ENCODE assay signal across 22 cellular contexts in the genomic region with DNA sequence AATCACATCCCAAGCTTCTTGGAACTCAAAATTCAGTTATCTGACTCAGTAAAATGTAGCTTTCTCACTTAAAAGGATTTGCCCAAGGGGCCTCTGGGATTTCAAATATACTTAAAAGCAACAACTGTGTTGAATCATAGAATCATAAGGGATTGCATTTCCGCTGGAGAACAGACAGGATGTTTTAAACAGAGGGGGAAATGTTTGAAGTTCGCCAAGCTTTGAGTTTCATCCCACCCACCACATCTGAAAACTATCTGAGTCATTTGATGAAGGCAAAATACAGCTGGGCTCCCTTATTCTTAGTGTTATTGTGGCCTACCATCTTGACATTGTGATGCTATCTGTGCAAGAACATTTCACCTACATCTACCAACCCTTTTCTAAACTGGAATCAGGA.
DNase-seq lines count a peak whose midpoint lies in the region; ATAC-seq and TF ChIP-seq lines count a peak whose summit lies in the region.
"Had no signal": no experiment of that assay in that cellular context is flagged by ENCODE, and none has a peak within 500 bp of the region (broad histone marks: within the 10 kb centered on the region; RNA-seq: fewer than 3 reads in every experiment).

No MANE protein-coding gene starts in this region.

- H3K36me3 ChIP-seq in DND-41 (ENCODE audit: insufficient read depth, low read length): no peaks in the 10 kb centered on the region
- H3K36me3 ChIP-seq: right lobe of liver, thyroid gland had no signal

- no peaks in the 10 kb centered on the region for H3K79me2 ChIP-seq in DND-41 (ENCODE audit: insufficient read depth, low read length)
- H3K79me2 ChIP-seq: parathyroid adenoma had no signal

- no peak for TF ChIP-seq CTCF in AG10803 (conservative IDR thresholded peaks at IDR 0.05; ENCODE audit: low read length)
- TF ChIP-seq CTCF in DND-41 (IDR thresholded peaks at IDR 0.05; ENCODE audit: borderline replicate concordance, extremely low read depth, low read length, poor library complexity, severe bottlenecking): no peak
- no peak for TF ChIP-seq CTCF in fibroblast of the aortic adventitia (IDR thresholded peaks at IDR 0.05; ENCODE audit: insufficient read depth, low read length)

- ATAC-seq in DND-41 (ENCODE audit: insufficient read depth, low read depth) (peak; percentile 95), HG02678 (IDR thresholded peaks at IDR 0.05; ENCODE audit: unreplicated experiment) (no peak), T-helper 17 cell (no peak)
- no peak for ATAC-seq in activated CD8-positive, alpha-beta T cell treated with anti-CD3 and anti-CD28 coated beads, Interleukin-2, amount 10 ng/mL, durations not matched to agents 7 days and 5 days
- ATAC-seq: activated CD8-positive, alpha-beta memory T cell treated with anti-CD3 and anti-CD28 coated beads, Interleukin-2, amount 10 ng/mL, durations not matched to agents 7 days and 5 days; left colon; natural killer cell; right lobe of liver; stimulated activated effector memory CD8-positive, alpha-beta T cell treated with anti-CD3 and anti-CD28 coated beads, Interleukin-12 subunit alpha, Interleukin-12 subunit beta, amount 100 ng/mL, for 72 hours had no signal

- peaks cover 14% of the 10 kb centered on the region for H3K4me1 Mint-ChIP-seq in activated CD8-positive, alpha-beta T cell treated with anti-CD3 and anti-CD28 coated beads, Interleukin-2, amount 10 ng/mL, durations not matched to agents 7 days and 5 days (ENCODE audit: low read depth)
- H3K4me1 Mint-ChIP-seq in T-helper 17 cell: no peaks in the 10 kb centered on the region
- H3K4me1 Mint-ChIP-seq: activated CD8-positive, alpha-beta memory T cell treated with anti-CD3 and anti-CD28 coated beads, Interleukin-2, amount 10 ng/mL, durations not matched to agents 7 days and 5 days; natural killer cell; stimulated activated effector memory CD8-positive, alpha-beta T cell treated with anti-CD3 and anti-CD28 coated beads, Interleukin-12 subunit alpha, Interleukin-12 subunit beta, amount 100 ng/mL, for 72 hours had no signal

- H4K20me1 ChIP-seq in DND-41 (ENCODE audit: insufficient read depth, low read length): no peaks in the 10 kb centered on the region

- H3K27me3 Mint-ChIP-seq in activated CD8-positive, alpha-beta T cell treated with anti-CD3 and anti-CD28 coated beads, Interleukin-2, amount 10 ng/mL, durations not matched to agents 7 days and 5 days (ENCODE audit: low read depth): no peaks in the 10 kb centered on the region
- no peaks in the 10 kb centered on the region for H3K27me3 Mint-ChIP-seq in T-helper 17 cell
- H3K27me3 Mint-ChIP-seq: activated CD8-positive, alpha-beta memory T cell treated with anti-CD3 and anti-CD28 coated beads, Interleukin-2, amount 10 ng/mL, durations not matched to agents 7 days and 5 days had no signal

- peak; percentile 3 for DNase-seq in AG10803 (ENCODE audit: low read depth)
- DNase-seq in DND-41: peak; percentile 66
- DNase-seq in activated CD8-positive, alpha-beta T cell treated with anti-CD3 and anti-CD28 coated beads, Interleukin-2, amount 10 ng/mL, durations not matched to agents 7 days and 5 days: peak; percentile 20
- peak; percentile 54 for DNase-seq in fibroblast of the aortic adventitia (ENCODE audit: low read depth)
- no peak for DNase-seq in NCI-H1694 treated with DMSO at 0.1 percent for 48 hours (lab: John Stamatoyannopoulos, UW)
- DNase-seq in T-helper 17 cell: no peak
- DNase-seq: activated CD8-positive, alpha-beta memory T cell treated with anti-CD3 and anti-CD28 coated beads, Interleukin-2, amount 10 ng/mL, durations not matched to agents 7 days and 5 days; activated effector memory CD4-positive, alpha-beta T cell treated with Interleukin-2 at 50 U/mL for 16 hours; anterior cingulate cortex; cerebellar nuclear complex; effector CD4-positive, alpha-beta T cell; erythroblast; left colon; natural killer cell; NCI-H1092 treated with DMSO at 0.1 percent for 48 hours; NCI-H510A; right lobe of liver; T-helper 9 cell; thyroid gland had no signal

- no peaks in the 10 kb centered on the region for H3K36me3 Mint-ChIP-seq in activated CD8-positive, alpha-beta T cell treated with anti-CD3 and anti-CD28 coated beads, Interleukin-2, amount 10 ng/mL, durations not matched to agents 7 days and 5 days (ENCODE audit: low read depth)
- H3K36me3 Mint-ChIP-seq in T-helper 17 cell (ENCODE audit: low read depth): no peaks in the 10 kb centered on the region
- H3K36me3 Mint-ChIP-seq: natural killer cell; stimulated activated effector memory CD8-positive, alpha-beta T cell treated with anti-CD3 and anti-CD28 coated beads, Interleukin-12 subunit alpha, Interleukin-12 subunit beta, amount 100 ng/mL, for 72 hours had no signal

- POLR2A ChIA-PET in activated CD8-positive, alpha-beta T cell treated with anti-CD3 and anti-CD28 coated beads, Interleukin-2, amount 10 ng/mL, durations not matched to agents 7 days and 5 days (lab: Charles Lee): no interaction called here

- H3K4me2 ChIP-seq in DND-41 (ENCODE audit: insufficient read depth, low read length): peak overlapping the region; percentile 20

- H3K9ac ChIP-seq in DND-41 (ENCODE audit: low read depth, low read length): peak overlapping the region; percentile 27; the same call in 1 of the 2 replicates
- H3K9ac ChIP-seq: parathyroid adenoma had no signal

- peak overlapping the region; percentile 94 for H3K27ac ChIP-seq in DND-41 (ENCODE audit: low read length)
- H3K27ac ChIP-seq: parathyroid adenoma, right lobe of liver, thyroid gland had no signal

- no peaks in the 10 kb centered on the region for H3K27me3 ChIP-seq in DND-41 (ENCODE audit: insufficient read depth, low read length, poor library complexity)
- H3K27me3 ChIP-seq: right lobe of liver, thyroid gland had no signal

- no peaks in the 10 kb centered on the region for H3K9me3 ChIP-seq in DND-41 (ENCODE audit: insufficient read depth, low read length, severe bottlenecking)
- no peaks in the 10 kb centered on the region for H3K9me3 ChIP-seq in T-helper 17 cell (ENCODE audit: control insufficient read depth, low read length, poor library complexity, severe bottlenecking)
- H3K9me3 ChIP-seq: right lobe of liver, thyroid gland had no signal

- H3K4me3 ChIP-seq in AG10803 (ENCODE audit: low read length): no peak overlapping the region
- H3K4me3 ChIP-seq in DND-41 (ENCODE audit: low read depth in 1 of 2, low read length in 2 of 2): no peak overlapping the region
- no peak overlapping the region for H3K4me3 ChIP-seq in fibroblast of the aortic adventitia (ENCODE audit: low read depth, low read length)
- H3K4me3 ChIP-seq: right lobe of liver, thyroid gland had no signal

- 0 out of 2 replicates have a peak overlapping the region, but pooled peaks have one; percentile 10 for H2AFZ ChIP-seq in DND-41 (ENCODE audit: low read depth, low read length)
- H2AFZ ChIP-seq: parathyroid adenoma had no signal

- H3K4me3 Mint-ChIP-seq in activated CD8-positive, alpha-beta T cell treated with anti-CD3 and anti-CD28 coated beads, Interleukin-2, amount 10 ng/mL, durations not matched to agents 7 days and 5 days: no peak overlapping the region
- no peak overlapping the region for H3K4me3 Mint-ChIP-seq in T-helper 17 cell
- H3K4me3 Mint-ChIP-seq: activated CD8-positive, alpha-beta memory T cell treated with anti-CD3 and anti-CD28 coated beads, Interleukin-2, amount 10 ng/mL, durations not matched to agents 7 days and 5 days; natural killer cell; stimulated activated effector memory CD8-positive, alpha-beta T cell treated with anti-CD3 and anti-CD28 coated beads, Interleukin-12 subunit alpha, Interleukin-12 subunit beta, amount 100 ng/mL, for 72 hours had no signal

- CTCF ChIA-PET in activated CD8-positive, alpha-beta T cell treated with anti-CD3 and anti-CD28 coated beads, Interleukin-2, amount 10 ng/mL, durations not matched to agents 7 days and 5 days (lab: Charles Lee): no interaction called here

- H3K4me1 ChIP-seq in DND-41 (ENCODE audit: insufficient read depth, low read length): peaks cover 26% of the 10 kb centered on the region
- H3K4me1 ChIP-seq: parathyroid adenoma, right lobe of liver, thyroid gland had no signal

- no peak overlapping the region for H3K27ac Mint-ChIP-seq in activated CD8-positive, alpha-beta T cell treated with anti-CD3 and anti-CD28 coated beads, Interleukin-2, amount 10 ng/mL, durations not matched to agents 7 days and 5 days
- H3K27ac Mint-ChIP-seq in T-helper 17 cell: no peak overlapping the region
- H3K27ac Mint-ChIP-seq: activated CD8-positive, alpha-beta memory T cell treated with anti-CD3 and anti-CD28 coated beads, Interleukin-2, amount 10 ng/mL, durations not matched to agents 7 days and 5 days; natural killer cell; stimulated activated effector memory CD8-positive, alpha-beta T cell treated with anti-CD3 and anti-CD28 coated beads, Interleukin-12 subunit alpha, Interleukin-12 subunit beta, amount 100 ng/mL, for 72 hours had no signal

- H3K9me3 Mint-ChIP-seq in activated CD8-positive, alpha-beta T cell treated with anti-CD3 and anti-CD28 coated beads, Interleukin-2, amount 10 ng/mL, durations not matched to agents 7 days and 5 days (ENCODE audit: insufficient read depth): no peaks in the 10 kb centered on the region
- H3K9me3 Mint-ChIP-seq: natural killer cell; stimulated activated effector memory CD8-positive, alpha-beta T cell treated with anti-CD3 and anti-CD28 coated beads, Interleukin-12 subunit alpha, Interleukin-12 subunit beta, amount 100 ng/mL, for 72 hours had no signal

Comparison
In these comparisons a context has a peak if more than half of its experiments do, and no peak if none do; other contexts are left out.
1. DNase-seq: peak in AG10803 (single experiment), DND-41 (single experiment), activated CD8-positive, alpha-beta T cell treated with anti-CD3 and anti-CD28 coated beads, Interleukin-2, amount 10 ng/mL, durations not matched to agents 7 days and 5 days (single experiment) and fibroblast of the aortic adventitia (single experiment); none in NCI-H1694 treated with DMSO at 0.1 percent for 48 hours (single experiment) and T-helper 17 cell (0 of 3).